Comparison of ENCODE assay signal across 1 cellular context in the genomic region with DNA sequence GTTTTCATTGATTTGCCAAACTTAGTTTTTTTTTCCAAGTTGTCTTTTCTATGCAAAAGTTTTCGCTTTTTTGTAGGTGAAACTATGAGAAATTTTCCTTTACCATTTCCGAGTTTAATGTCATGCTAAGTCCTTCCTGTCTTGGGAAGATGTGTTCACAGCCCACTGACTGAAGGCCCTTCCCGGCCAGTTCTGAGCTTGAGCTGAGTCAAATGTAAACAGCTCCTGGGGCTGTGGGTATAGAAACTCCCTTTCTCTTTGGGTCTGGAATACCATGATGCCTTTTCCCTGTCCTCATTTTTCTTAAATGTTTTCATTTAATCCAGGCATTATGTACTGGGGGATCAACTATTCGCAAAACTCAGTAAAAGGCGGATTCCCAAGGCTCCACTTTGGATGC.
TF ChIP-seq lines count a peak whose summit lies in the region.

No MANE protein-coding gene starts in this region.

TF ChIP-seq in HepG2, 621 proteins besides CTCF, POLR2A, EP300 and RAD21 (continued from another document):
- TF ChIP-seq, protein P1, sequence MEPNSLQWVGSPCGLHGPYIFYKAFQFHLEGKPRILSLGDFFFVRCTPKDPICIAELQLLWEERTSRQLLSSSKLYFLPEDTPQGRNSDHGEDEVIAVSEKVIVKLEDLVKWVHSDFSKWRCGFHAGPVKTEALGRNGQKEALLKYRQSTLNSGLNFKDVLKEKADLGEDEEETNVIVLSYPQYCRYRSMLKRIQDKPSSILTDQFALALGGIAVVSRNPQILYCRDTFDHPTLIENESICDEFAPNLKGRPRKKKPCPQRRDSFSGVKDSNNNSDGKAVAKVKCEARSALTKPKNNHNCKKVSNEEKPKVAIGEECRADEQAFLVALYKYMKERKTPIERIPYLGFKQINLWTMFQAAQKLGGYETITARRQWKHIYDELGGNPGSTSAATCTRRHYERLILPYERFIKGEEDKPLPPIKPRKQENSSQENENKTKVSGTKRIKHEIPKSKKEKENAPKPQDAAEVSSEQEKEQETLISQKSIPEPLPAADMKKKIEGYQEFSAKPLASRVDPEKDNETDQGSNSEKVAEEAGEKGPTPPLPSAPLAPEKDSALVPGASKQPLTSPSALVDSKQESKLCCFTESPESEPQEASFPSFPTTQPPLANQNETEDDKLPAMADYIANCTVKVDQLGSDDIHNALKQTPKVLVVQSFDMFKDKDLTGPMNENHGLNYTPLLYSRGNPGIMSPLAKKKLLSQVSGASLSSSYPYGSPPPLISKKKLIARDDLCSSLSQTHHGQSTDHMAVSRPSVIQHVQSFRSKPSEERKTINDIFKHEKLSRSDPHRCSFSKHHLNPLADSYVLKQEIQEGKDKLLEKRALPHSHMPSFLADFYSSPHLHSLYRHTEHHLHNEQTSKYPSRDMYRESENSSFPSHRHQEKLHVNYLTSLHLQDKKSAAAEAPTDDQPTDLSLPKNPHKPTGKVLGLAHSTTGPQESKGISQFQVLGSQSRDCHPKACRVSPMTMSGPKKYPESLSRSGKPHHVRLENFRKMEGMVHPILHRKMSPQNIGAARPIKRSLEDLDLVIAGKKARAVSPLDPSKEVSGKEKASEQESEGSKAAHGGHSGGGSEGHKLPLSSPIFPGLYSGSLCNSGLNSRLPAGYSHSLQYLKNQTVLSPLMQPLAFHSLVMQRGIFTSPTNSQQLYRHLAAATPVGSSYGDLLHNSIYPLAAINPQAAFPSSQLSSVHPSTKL (CRISPR knock-in tag; IDR thresholded peaks at IDR 0.05) = no peak
